Comparison of ENCODE assay signal across 10 cellular contexts in the genomic region with DNA sequence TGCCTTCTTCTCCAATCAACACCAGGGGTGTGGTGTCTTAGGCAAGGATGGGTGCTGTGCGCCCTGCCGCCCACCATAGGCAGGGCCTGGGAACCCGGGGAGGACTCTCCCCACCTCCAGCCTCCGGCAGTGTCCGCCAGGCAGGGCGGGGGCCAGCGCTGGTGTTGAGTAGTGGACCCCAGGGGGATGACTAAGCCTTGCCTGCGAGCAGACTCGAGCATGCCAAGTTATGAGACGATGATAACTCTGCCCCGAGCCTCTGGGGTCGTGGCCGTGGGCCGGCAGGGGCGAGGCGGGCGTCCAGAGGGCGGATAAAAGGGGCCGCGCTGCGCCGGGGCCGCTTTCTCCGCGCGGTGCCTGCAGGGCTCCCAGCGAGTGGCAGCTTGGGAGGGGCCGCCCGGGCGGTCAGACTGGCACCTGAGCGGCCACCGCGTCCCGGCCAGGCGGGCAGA. TPM values are rescaled to one million over a fixed set of nuclear protein-coding genes. Genes with fewer than 3 reads are reported as not detected.
DNase-seq lines count a peak whose midpoint lies in the region; ATAC-seq and TF ChIP-seq lines count a peak whose summit lies in the region.
"Had no signal": no experiment of that assay in that cellular context is flagged by ENCODE, and none has a peak within 500 bp of the region (broad histone marks: within the 10 kb centered on the region; RNA-seq: fewer than 3 reads in every experiment).

Gene MEDAG, plus strand, starts transcription at position 340 of the 452 bp plus-strand sequence. CDS start 245 bp downstream, outside the sequence.

- H3K9me3 ChIP-seq in HUES64 (ENCODE audit: insufficient read depth, low read depth, low read length), result no peaks in the 10 kb centered on the region

- TF ChIP-seq CTCF in epithelial cell of esophagus (IDR thresholded peaks at IDR 0.05; ENCODE audit: insufficient read depth, low read depth, low read length, missing control alignments) (no peak), lower leg skin (IDR thresholded peaks at IDR 0.05) (no peak)

- no peaks in the 10 kb centered on the region for H3K36me3 Mint-ChIP-seq in stimulated activated memory B cell treated with anti-CD40 and anti-IgM and Interleukin-4, amounts not matched to agents 10 μg/mL and 1 μg/mL and 100 μg/mL, for 72 hours
- H3K36me3 Mint-ChIP-seq: activated CD8-positive, alpha-beta memory T cell treated with anti-CD3 and anti-CD28 coated beads, Interleukin-2, amount 10 ng/mL, durations not matched to agents 7 days and 5 days had no signal

- H3K27me3 Mint-ChIP-seq in stimulated activated memory B cell treated with anti-CD40 and anti-IgM and Interleukin-4, amounts not matched to agents 10 μg/mL and 1 μg/mL and 100 μg/mL, for 72 hours, result peaks cover 54% of the 10 kb centered on the region

- H3K27ac Mint-ChIP-seq in stimulated activated memory B cell treated with anti-CD40 and anti-IgM and Interleukin-4, amounts not matched to agents 10 μg/mL and 1 μg/mL and 100 μg/mL, for 72 hours, result no peak within 1 kb of the TSS
- H3K27ac Mint-ChIP-seq: activated CD8-positive, alpha-beta memory T cell treated with anti-CD3 and anti-CD28 coated beads, Interleukin-2, amount 10 ng/mL, durations not matched to agents 7 days and 5 days had no signal

- H3K4me3 ChIP-seq in HUES64 (ENCODE audit: low read length) (peak within 1 kb of the TSS; percentile 52), epithelial cell of esophagus (ENCODE audit: low read length) (no peak within 1 kb of the TSS), lower leg skin (ENCODE audit: low read depth, poor library complexity, severe bottlenecking) (peak within 1 kb of the TSS; percentile 31)

- peaks cover 18% of the 10 kb centered on the region for H3K4me1 Mint-ChIP-seq in stimulated activated memory B cell treated with anti-CD40 and anti-IgM and Interleukin-4, amounts not matched to agents 10 μg/mL and 1 μg/mL and 100 μg/mL, for 72 hours

- no peaks in the 10 kb centered on the region for H3K9me3 Mint-ChIP-seq in stimulated activated memory B cell treated with anti-CD40 and anti-IgM and Interleukin-4, amounts not matched to agents 10 μg/mL and 1 μg/mL and 100 μg/mL, for 72 hours

- ATAC-seq in stimulated activated memory B cell treated with anti-CD40 and anti-IgM and Interleukin-4, amounts not matched to agents 10 μg/mL and 1 μg/mL and 100 μg/mL, for 72 hours, result no peak
- ATAC-seq: activated CD8-positive, alpha-beta memory T cell treated with anti-CD3 and anti-CD28 coated beads, Interleukin-2, amount 10 ng/mL, durations not matched to agents 7 days and 5 days had no signal

- intact Hi-C loops in lower leg skin (cut with DNase I; ENCODE audit: low total_unique reads), result no loop called here

- peak within 1 kb of the TSS; percentile 47; the same call in 1 of the 2 replicates for H3K9ac ChIP-seq in HUES64 (ENCODE audit: low read depth, low read length)

- DNase-seq in epithelial cell of esophagus (ENCODE audit: low read depth) (peak; percentile 38), lower leg skin (ENCODE audit: low spot score in 2 of 2) (peak; percentile 87 to 97), DMS153 treated with DMSO at 0.1 percent for 48 hours (lab: John Stamatoyannopoulos, UW; ENCODE audit: unreplicated experiment) (no peak), glomerular visceral epithelial cell (ENCODE audit: extremely low spot score) (no peak), NCI-H187 (lab: John Stamatoyannopoulos, UW) (no peak)
- no peak for DNase-seq in stimulated activated CD4-positive, alpha-beta T cell treated with anti-CD3 and anti-CD28 coated beads, Interleukin-2, amount 100 ng/mL, for 48 hours
- DNase-seq: activated CD8-positive, alpha-beta memory T cell treated with anti-CD3 and anti-CD28 coated beads, Interleukin-2, amount 10 ng/mL, durations not matched to agents 7 days and 5 days; SHP77 had no signal

- no peaks in the 10 kb centered on the region for H3K36me3 ChIP-seq in HUES64 (ENCODE audit: insufficient read depth, low read length)

- peaks cover 53% of the 10 kb centered on the region for H3K27me3 ChIP-seq in HUES64 (ENCODE audit: insufficient read depth, low read length)

- H3K4me3 Mint-ChIP-seq in stimulated activated memory B cell treated with anti-CD40 and anti-IgM and Interleukin-4, amounts not matched to agents 10 μg/mL and 1 μg/mL and 100 μg/mL, for 72 hours, result peak within 1 kb of the TSS; percentile 1
- H3K4me3 Mint-ChIP-seq: activated CD8-positive, alpha-beta memory T cell treated with anti-CD3 and anti-CD28 coated beads, Interleukin-2, amount 10 ng/mL, durations not matched to agents 7 days and 5 days had no signal

- 0 out of 2 replicates have a peak, but pooled peaks cover 3% of the 10 kb centered on the region for H3K4me1 ChIP-seq in HUES64 (ENCODE audit: insufficient read depth, low read length)

- TF ChIP-seq POLR2A in lower leg skin (IDR thresholded peaks at IDR 0.05), result no peak

- H3K27ac ChIP-seq in HUES64 (ENCODE audit: low read depth, low read length), result no peak within 1 kb of the TSS

- WGBS in HUES64, result 5% methylated on average over 32 of the region's 35 CpGs
- WGBS in lower leg skin, 2 donors, result 6 to 7% methylated on average over 12 to 25 of the region's 35 CpGs

RNA-seq across cellular contexts. Expression of gene MEDAG, which starts in this region (rescaled TPM):
- 1.7 TPM for polyA plus RNA-seq in HUES64 (2013, experiment 1 of 2)
- 2.0 TPM for polyA plus RNA-seq in HUES64 (2013, experiment 2 of 2)
- total RNA-seq in lower leg skin, result 10 to 100 TPM; 10.3 to 35.9 (median 14.2) TPM

Comparison
In these comparisons a context has a peak if more than half of its experiments do, and no peak if none do; other contexts are left out.
1. DNase-seq: peak in epithelial cell of esophagus (single experiment) and lower leg skin (2 of 2); none in DMS153 treated with DMSO at 0.1 percent for 48 hours (single experiment), glomerular visceral epithelial cell (single experiment), NCI-H187 (0 of 2) and stimulated activated CD4-positive, alpha-beta T cell treated with anti-CD3 and anti-CD28 coated beads, Interleukin-2, amount 100 ng/mL, for 48 hours (0 of 2).